In genomic region chr5:143887302-143887638, GRCh38 we compare ENCODE assay signal across 10 cellular contexts.
A peak's percentile ranks its signal among the peaks of the same experiment; 100 is the strongest.
DNase-seq lines count a peak whose midpoint lies in the region; TF ChIP-seq lines count a peak whose summit lies in the region.
"Had no signal": no experiment of that assay in that cellular context is flagged by ENCODE, and none has a peak within 500 bp of the region (broad histone marks: within the 10 kb centered on the region; RNA-seq: fewer than 3 reads in every experiment).

No MANE protein-coding gene starts in this region.

- no peak overlapping the region for H3K9ac ChIP-seq in endodermal cell (ENCODE audit: extremely low read depth, low read length, poor library complexity, severe bottlenecking)

- no peak overlapping the region for H3K27ac ChIP-seq in endodermal cell (ENCODE audit: low read depth, low read length)

- H3K27me3 ChIP-seq in HAP-1 (ENCODE audit: low read depth): no peaks in the 10 kb centered on the region
- no peaks in the 10 kb centered on the region for H3K27me3 ChIP-seq in endodermal cell (ENCODE audit: control insufficient read depth, insufficient read depth, low read length, poor library complexity, severe bottlenecking)

- H3K4me1 ChIP-seq in HAP-1: no peaks in the 10 kb centered on the region
- no peaks in the 10 kb centered on the region for H3K4me1 ChIP-seq in endodermal cell (ENCODE audit: control insufficient read depth, insufficient read depth, low read length)

- H3K4me1 Mint-ChIP-seq in brain (peaks cover 76% of the 10 kb centered on the region), endodermal cell (peaks cover 8% of the 10 kb centered on the region)
- H3K4me1 Mint-ChIP-seq: memory B cell had no signal

- in situ Hi-C loops in HAP-1 (cut with MboI; ENCODE audit: low sequenced_read_pairs): no loop called here

- H3K4me3 Mint-ChIP-seq in brain (peak overlapping the region in 4 of 5 experiments; percentile 28 to 65 (median 42)), endodermal cell (no peak overlapping the region)
- H3K4me3 Mint-ChIP-seq: memory B cell had no signal

- H3K27me3 Mint-ChIP-seq in brain (peaks cover 3% of the 10 kb centered on the region), endodermal cell (ENCODE audit: insufficient read depth) (no peaks in the 10 kb centered on the region)

- H3K9me3 ChIP-seq in HAP-1: no peaks in the 10 kb centered on the region
- no peaks in the 10 kb centered on the region for H3K9me3 ChIP-seq in endodermal cell (ENCODE audit: control insufficient read depth, low read length)

- 95% methylated on average over 2 of the region's 2 CpGs; no CpG with 5 or more reads in 1 of the 2 experiments for WGBS in endodermal cell (ENCODE audit: insufficient coverage in 1 of 2, insufficient read length in 1 of 2), 2 experiments

- H3K4me3 ChIP-seq in HAP-1 (no peak overlapping the region), endodermal cell (ENCODE audit: low read length) (no peak overlapping the region)

- peaks cover 0 to 5% (median 0%) of the 10 kb centered on the region in 5 experiments for H3K9me3 Mint-ChIP-seq in brain
- H3K9me3 Mint-ChIP-seq in endodermal cell: no peaks in the 10 kb centered on the region
- H3K9me3 Mint-ChIP-seq: memory B cell had no signal

- H3K36me3 ChIP-seq in HAP-1 (replicated peaks): no peaks in the 10 kb centered on the region
- H3K36me3 ChIP-seq in endodermal cell (ENCODE audit: control insufficient read depth, insufficient read depth, low read length): no peaks in the 10 kb centered on the region

- H3K36me3 Mint-ChIP-seq in brain (no peaks in the 10 kb centered on the region), endodermal cell (ENCODE audit: low read depth) (no peaks in the 10 kb centered on the region)
- H3K36me3 Mint-ChIP-seq: memory B cell had no signal

- DNase-seq in DMS53 (lab: John Stamatoyannopoulos, UW): peak; percentile 59
- peak; percentile 59 for DNase-seq in NCI-H187 treated with DMSO at 0.1 percent for 48 hours (lab: John Stamatoyannopoulos, UW)
- peak; percentile 24 for DNase-seq in midbrain (lab: John Stamatoyannopoulos, UW)
- DNase-seq in activated naive CD4-positive, alpha-beta T cell treated with anti-CD3 and anti-CD28 coated beads, Interleukin-2, amount 50 U/mL, for 16 hours: no peak
- no peak for DNase-seq in HAP-1 (ENCODE audit: low spot score in 2 of 2)
- no peak for DNase-seq in endodermal cell
- no peak for DNase-seq in SIG-M5 (lab: John Stamatoyannopoulos, UW)
- DNase-seq: SW 1271 had no signal

- H3K27ac Mint-ChIP-seq in brain (peak overlapping the region; percentile 1 to 97 (median 91)), endodermal cell (no peak overlapping the region)
- H3K27ac Mint-ChIP-seq: memory B cell had no signal

- TF ChIP-seq CTCF in brain (conservative IDR thresholded peaks at IDR 0.05): no peak
- no peak for TF ChIP-seq CTCF in endodermal cell (conservative IDR thresholded peaks at IDR 0.05)

Comparison
In these comparisons a context has a peak if more than half of its experiments do, and no peak if none do; other contexts are left out.
1. DNase-seq: peak in DMS53 (single experiment), NCI-H187 treated with DMSO at 0.1 percent for 48 hours (single experiment) and midbrain (single experiment); none in activated naive CD4-positive, alpha-beta T cell treated with anti-CD3 and anti-CD28 coated beads, Interleukin-2, amount 50 U/mL, for 16 hours (single experiment), HAP-1 (0 of 2), endodermal cell (single experiment) and SIG-M5 (single experiment).